ENCODE assay signal across 24 cellular contexts in genomic region chr1:11725616-11726015, GRCh38. TPM values are rescaled to one million over a fixed set of nuclear protein-coding genes. Genes with fewer than 3 reads are reported as not detected.
A peak's percentile ranks its signal among the peaks of the same experiment; 100 is the strongest.
DNase-seq lines count a peak whose midpoint lies in the region; ATAC-seq and TF ChIP-seq lines count a peak whose summit lies in the region.
"Had no signal": no experiment of that assay in that cellular context is flagged by ENCODE, and none has a peak within 500 bp of the region (broad histone marks: within the 10 kb centered on the region; RNA-seq: fewer than 3 reads in every experiment).

No MANE protein-coding gene starts in this region.

- TF ChIP-seq CTCF in GM23338 (conservative IDR thresholded peaks at IDR 0.05; ENCODE audit: low read depth in 2 of 2), result no peak
- TF ChIP-seq CTCF in WERI-Rb-1 (IDR thresholded peaks at IDR 0.05; ENCODE audit: low read depth, low read length), result no peak

- no peak overlapping the region for H2AFZ ChIP-seq in GM23338
- H2AFZ ChIP-seq: hepatocyte, PC-9 had no signal

- peaks cover 34% of the 10 kb centered on the region for H3K4me1 Mint-ChIP-seq in GM23338

- H3K9me3 ChIP-seq in BLaER1 treated with 17β-estradiol and CSF1 and Interleukin-3, amounts not matched to agents 10 nM and 100 nM (replicated peaks in 1 of 11), result no peaks in the 10 kb centered on the region
- no peaks in the 10 kb centered on the region for H3K9me3 ChIP-seq in WERI-Rb-1 (ENCODE audit: severe bottlenecking)
- H3K9me3 ChIP-seq: HAP-1, upper lobe of right lung had no signal

- peaks cover 0 to 66% (median 54%) of the 10 kb centered on the region in 11 experiments; a peak in 16 of 22 replicates for H3K36me3 ChIP-seq in BLaER1 treated with 17β-estradiol and CSF1 and Interleukin-3, amounts not matched to agents 10 nM and 100 nM
- H3K36me3 ChIP-seq in GM23338 (ENCODE audit: insufficient read depth) (no peaks in the 10 kb centered on the region; the same call in 1 of the 2 replicates), WERI-Rb-1 (no peaks in the 10 kb centered on the region)
- H3K36me3 ChIP-seq: HAP-1, upper lobe of right lung had no signal

- peak overlapping the region in 10 of 11 experiments; percentile 4 to 66 (median 44); a peak in 16 of 22 replicates for H3K9ac ChIP-seq in BLaER1 treated with 17β-estradiol and CSF1 and Interleukin-3, amounts not matched to agents 10 nM and 100 nM

- H3K4me1 ChIP-seq in BLaER1 treated with 17β-estradiol and CSF1 and Interleukin-3, amounts not matched to agents 10 nM and 100 nM, result peaks cover 47 to 81% (median 69%) of the 10 kb centered on the region in 10 experiments
- H3K4me1 ChIP-seq in GM23338 (ENCODE audit: insufficient read depth), result peaks cover 25% of the 10 kb centered on the region
- H3K4me1 ChIP-seq: HAP-1 had no signal

- peak overlapping the region; percentile 59; the same call in 1 of the 2 replicates for H3K27ac Mint-ChIP-seq in GM23338
- H3K27ac Mint-ChIP-seq: activated CD4-positive, alpha-beta memory T cell treated with anti-CD3 and anti-CD28 coated beads, Interleukin-2, amount 10 ng/mL, durations not matched to agents 7 days and 5 days; T-helper 1 cell treated with Interleukin-12 subunit alpha and Interleukin-12 subunit beta and Interleukin-4 antibody, amounts not matched to agents 30 μg/mL and 1 μg/mL, for 36 hours had no signal

- peaks cover 11% of the 10 kb centered on the region for H3F3A ChIP-seq in GM23338 (replicated peaks; ENCODE audit: low read depth)

- H3K27me3 ChIP-seq in BLaER1 treated with 17β-estradiol and CSF1 and Interleukin-3, amounts not matched to agents 10 nM and 100 nM, result no peaks in the 10 kb centered on the region
- H3K27me3 ChIP-seq in GM23338 (ENCODE audit: insufficient read depth), result no peaks in the 10 kb centered on the region
- H3K27me3 ChIP-seq in WERI-Rb-1 (ENCODE audit: insufficient read depth, low read depth, severe bottlenecking), result no peaks in the 10 kb centered on the region
- H3K27me3 ChIP-seq: hepatocyte, upper lobe of right lung had no signal

- no peaks in the 10 kb centered on the region for H3K9me2 ChIP-seq in GM23338 (ENCODE audit: insufficient read depth)

- peak; percentile 58 for ATAC-seq in GM23338
- ATAC-seq in GM19455 (IDR thresholded peaks at IDR 0.05; ENCODE audit: unreplicated experiment), result no peak
- ATAC-seq in esophagus mucosa, result no peak
- no peak for ATAC-seq in HG02981 (IDR thresholded peaks at IDR 0.05; ENCODE audit: unreplicated experiment)
- ATAC-seq: upper lobe of right lung had no signal

- DNase-seq in GM23338 (ENCODE audit: low spot score) (no peak), NCI-H345 (lab: John Stamatoyannopoulos, UW) (peak; percentile 47), WERI-Rb-1 (no peak), NCI-H1694 treated with DMSO at 0.1 percent for 48 hours (lab: John Stamatoyannopoulos, UW) (no peak)
- DNase-seq: activated CD4-positive, alpha-beta memory T cell treated with anti-CD3 and anti-CD28 coated beads, Interleukin-2, amount 10 ng/mL, durations not matched to agents 7 days and 5 days; amniotic stem cell; dermis blood vessel endothelial cell; DND-41; NCI-H187 treated with DMSO at 0.1 percent for 48 hours; NCI-H510A; nucleus accumbens; PC-9; retina; SHP77 treated with DMSO at 0.1 percent for 48 hours; upper lobe of right lung had no signal

- H3K4me2 ChIP-seq in BLaER1 treated with 17β-estradiol and CSF1 and Interleukin-3, amounts not matched to agents 10 nM and 100 nM, result peak overlapping the region; percentile 16 to 98 (median 83); a peak in 21 of 22 replicates
- H3K4me2 ChIP-seq in GM23338, result 0 out of 2 replicates have a peak overlapping the region, but pooled peaks have one; percentile 34
- H3K4me2 ChIP-seq: hepatocyte, PC-9 had no signal

- H3K9me3 Mint-ChIP-seq in GM23338, result no peaks in the 10 kb centered on the region
- H3K9me3 Mint-ChIP-seq: activated CD4-positive, alpha-beta memory T cell treated with anti-CD3 and anti-CD28 coated beads, Interleukin-2, amount 10 ng/mL, durations not matched to agents 7 days and 5 days; T-helper 1 cell treated with Interleukin-12 subunit alpha and Interleukin-12 subunit beta and Interleukin-4 antibody, amounts not matched to agents 30 μg/mL and 1 μg/mL, for 36 hours had no signal

- peak overlapping the region in 10 of 11 experiments; percentile 40 to 98 (median 66); a peak in 19 of 22 replicates for H3K27ac ChIP-seq in BLaER1 treated with 17β-estradiol and CSF1 and Interleukin-3, amounts not matched to agents 10 nM and 100 nM
- H3K27ac ChIP-seq in GM23338 (ENCODE audit: low read depth), result peak overlapping the region; percentile 41; the same call in 1 of the 2 replicates
- peak overlapping the region; percentile 12; the same call in 1 of the 2 replicates for H3K27ac ChIP-seq in WERI-Rb-1
- H3K27ac ChIP-seq: hepatocyte, PC-9, upper lobe of right lung had no signal

- H3K4me3 ChIP-seq in BLaER1 treated with 17β-estradiol and CSF1 and Interleukin-3, amounts not matched to agents 10 nM and 100 nM, result peak overlapping the region in 2 of 10 experiments; percentile 17 to 28; a peak in 2 of 20 replicates
- H3K4me3 ChIP-seq in GM23338 (no peak overlapping the region), WERI-Rb-1 (ENCODE audit: low read depth, low read length) (no peak overlapping the region)
- H3K4me3 ChIP-seq: HAP-1, hepatocyte, PC-9, upper lobe of right lung had no signal

- no peaks in the 10 kb centered on the region for H4K20me1 ChIP-seq in BLaER1 treated with 17β-estradiol and CSF1 and Interleukin-3, amounts not matched to agents 10 nM and 100 nM
- H4K20me1 ChIP-seq in GM23338 (replicated peaks; ENCODE audit: insufficient read depth), result no peaks in the 10 kb centered on the region

- H3K27me3 Mint-ChIP-seq in GM23338 (ENCODE audit: insufficient read depth, low read depth, poor library complexity), result peaks cover 6% of the 10 kb centered on the region

- no peak overlapping the region for H3K4me3 Mint-ChIP-seq in GM23338
- H3K4me3 Mint-ChIP-seq: activated CD4-positive, alpha-beta memory T cell treated with anti-CD3 and anti-CD28 coated beads, Interleukin-2, amount 10 ng/mL, durations not matched to agents 7 days and 5 days; T-helper 1 cell treated with Interleukin-12 subunit alpha and Interleukin-12 subunit beta and Interleukin-4 antibody, amounts not matched to agents 30 μg/mL and 1 μg/mL, for 36 hours had no signal

- H3K79me2 ChIP-seq in GM23338 (replicated peaks; ENCODE audit: insufficient read depth), result no peaks in the 10 kb centered on the region
- H3K79me2 ChIP-seq: hepatocyte had no signal

- no peaks in the 10 kb centered on the region for H3K36me3 Mint-ChIP-seq in GM23338 (ENCODE audit: low read depth)

TF ChIP-seq in GM23338, 12 proteins besides CTCF, POLR2A, EP300 and RAD21:
- TF ChIP-seq CREB1 (CRISPR knock-in tag; IDR thresholded peaks at IDR 0.05; ENCODE audit: low read depth), result no peak
TF ChIP-seq in GM23338: peak in this region for 0.

RNA-seq across cellular contexts. Expression of gene AGTRAP, which starts 10.3 kb away (rescaled TPM):
- total RNA-seq in GM23338 (2014; rRNA removed; shearing (Covaris generic)), result 88.7 and 102 TPM in 2 replicates
- 79.0 and 79.4 TPM in 2 replicates for polyA plus RNA-seq in GM23338 (2016; fragmentation: Nextera tagmentation; extraction: Ambion mirVana)
- total RNA-seq in esophagus mucosa, result 50.4 TPM

RNA-seq across cellular contexts. Expression of gene DRAXIN, which starts 34.1 kb away (rescaled TPM):
- 22.6 and 23.0 TPM in 2 replicates for total RNA-seq in GM23338 (2014; rRNA removed; shearing (Covaris generic))
- 7.4 and 7.6 TPM in 2 replicates for polyA plus RNA-seq in GM23338 (2016; fragmentation: Nextera tagmentation; extraction: Ambion mirVana)
- total RNA-seq in esophagus mucosa, result 0.04 TPM
- total RNA-seq: fibroblast of villous mesenchyme, PC-9 had no signal
- polyA plus RNA-seq: hepatocyte, keratinocyte had no signal

RNA-seq across cellular contexts. Expression of gene C1orf167, which starts 36.4 kb away (rescaled TPM):
- 1.7 and 6.0 TPM in 2 replicates for total RNA-seq in GM23338 (2014; rRNA removed; shearing (Covaris generic))
- 2.2 TPM in 2 replicates for polyA plus RNA-seq in GM23338 (2016; fragmentation: Nextera tagmentation; extraction: Ambion mirVana)
- 0.84 TPM for total RNA-seq in esophagus mucosa
- total RNA-seq: dermis blood vessel endothelial cell, hepatocyte, PC-9 had no signal
- polyA plus RNA-seq: keratinocyte had no signal

RNA-seq across cellular contexts. Expression of gene MAD2L2, which starts 44.7 kb away (rescaled TPM):
- total RNA-seq in GM23338 (2014; rRNA removed; shearing (Covaris generic)), result 474 and 552 TPM in 2 replicates
- 478 and 498 TPM in 2 replicates for polyA plus RNA-seq in GM23338 (2016; fragmentation: Nextera tagmentation; extraction: Ambion mirVana)
- 15.8 TPM for total RNA-seq in esophagus mucosa

Comparison
In these comparisons a context has a peak if more than half of its experiments do, and no peak if none do; other contexts are left out.
1. H3K27ac ChIP-seq: peak in every context shown above with its lines; median percentile 66 in BLaER1 treated with 17β-estradiol and CSF1 and Interleukin-3, amounts not matched to agents 10 nM and 100 nM; 41 in GM23338; 12 in WERI-Rb-1.
2. RNA of gene DRAXIN, which starts 34.1 kb away (total RNA-seq): 22.6 to 23.0 TPM in GM23338; 0.04 TPM in esophagus mucosa (single experiment); every median in the first group is over 10 times any median in the second.